2 cellular contexts compared by ENCODE assay signal in the genomic region with DNA sequence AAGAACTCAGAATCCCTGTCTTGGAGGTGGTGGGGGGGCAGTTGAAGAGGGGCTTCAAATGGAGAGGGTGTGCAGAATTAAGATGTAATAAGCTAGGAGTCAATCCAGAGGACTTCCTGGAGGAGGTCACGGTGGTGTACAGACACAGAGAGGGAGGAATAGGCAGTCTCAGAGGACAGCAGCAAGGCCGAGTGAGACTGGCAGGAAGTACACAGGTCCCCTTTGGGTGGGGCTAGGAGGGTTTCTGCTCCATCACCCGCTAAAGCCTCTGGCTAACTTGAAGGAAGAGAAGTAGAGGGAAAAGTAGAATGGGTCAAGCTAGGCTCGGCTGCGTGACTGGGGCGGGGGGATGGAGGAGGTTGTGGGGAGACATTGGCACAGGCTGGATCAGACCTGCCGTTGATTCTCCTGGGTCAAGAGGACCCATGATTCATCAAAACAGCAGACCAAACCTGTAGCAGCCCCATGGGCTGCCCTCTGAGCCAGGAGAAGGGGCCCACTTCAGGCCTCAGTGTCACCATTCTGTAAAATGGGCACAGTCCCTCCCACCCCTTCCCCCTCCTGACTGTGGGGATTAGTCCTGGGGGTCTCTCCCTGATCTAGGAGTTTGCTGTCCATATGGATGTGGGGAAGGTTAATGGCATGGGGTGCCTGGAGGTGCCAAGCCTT.
TF ChIP-seq lines count a peak whose summit lies in the region.

No MANE protein-coding gene starts in this region.

TF ChIP-seq in A549, 52 proteins besides CTCF, POLR2A, EP300 and RAD21 (continued from another document):
- TF ChIP-seq MAFK (IDR thresholded peaks at IDR 0.05; ENCODE audit: partially characterized antibody) (no peak), ZFP36 (IDR thresholded peaks at IDR 0.05; ENCODE audit: borderline replicate concordance, partially characterized antibody) (peak; percentile 85), RNF2 (IDR thresholded peaks at IDR 0.05; ENCODE audit: borderline replicate concordance, low read depth) (no peak), ZC3H11A (IDR thresholded peaks at IDR 0.05) (no peak), NR3C1 (IDR thresholded peaks at IDR 0.05) (no peak)

TF ChIP-seq in HEK293, 187 proteins besides CTCF, POLR2A, EP300 and RAD21 (continued from another document):
- TF ChIP-seq ZNF692 (tag by site-specific recombination; IDR thresholded peaks at IDR 0.05) (peak; percentile 52; the same call in 1 of the 2 replicates), IKZF3 (tag by site-specific recombination; IDR thresholded peaks at IDR 0.05) (no peak)
TF ChIP-seq in HEK293: peak in this region for 2.
